In genomic region chr10:104231784-104232612, GRCh38 we compare ENCODE assay signal across 1 cellular context.
TF ChIP-seq lines count a peak whose summit lies in the region.

TSS of gene CFAP43 (minus strand) at chr10:104232364. CDS start at chr10:104232246, 118 bp downstream.

TF ChIP-seq in K562, 482 proteins besides CTCF, POLR2A, EP300 and RAD21 (continued from another document and continues in another):
- TF ChIP-seq MYC (IDR thresholded peaks at IDR 0.05; ENCODE audit: low read depth, low read length): peak; percentile 46; the same call in 1 of the 2 replicates
- TF ChIP-seq MYC (CRISPR knock-in tag; IDR thresholded peaks at IDR 0.05; ENCODE audit: borderline replicate concordance, low read depth): no peak
- TF ChIP-seq CHD2 (IDR thresholded peaks at IDR 0.05; ENCODE audit: low read depth, low read length): peak; percentile 72
- TF ChIP-seq ZBTB9 (CRISPR knock-in tag; IDR thresholded peaks at IDR 0.05): no peak
- no peak for TF ChIP-seq TCFL5 (CRISPR knock-in tag; conservative IDR thresholded peaks at IDR 0.05)
- no peak for TF ChIP-seq CAMTA2 (CRISPR knock-in tag; conservative IDR thresholded peaks at IDR 0.05)
- no peak for TF ChIP-seq NFRKB (IDR thresholded peaks at IDR 0.05; ENCODE audit: low read depth)
- TF ChIP-seq ZNF780A (CRISPR knock-in tag; IDR thresholded peaks at IDR 0.05): no peak
- TF ChIP-seq PML (IDR thresholded peaks at IDR 0.05; ENCODE audit: low read length): no peak
- TF ChIP-seq ZMIZ1 (IDR thresholded peaks at IDR 0.05; ENCODE audit: low read depth in 2 of 2, low read length in 2 of 2): no peak
- TF ChIP-seq, protein P1, sequence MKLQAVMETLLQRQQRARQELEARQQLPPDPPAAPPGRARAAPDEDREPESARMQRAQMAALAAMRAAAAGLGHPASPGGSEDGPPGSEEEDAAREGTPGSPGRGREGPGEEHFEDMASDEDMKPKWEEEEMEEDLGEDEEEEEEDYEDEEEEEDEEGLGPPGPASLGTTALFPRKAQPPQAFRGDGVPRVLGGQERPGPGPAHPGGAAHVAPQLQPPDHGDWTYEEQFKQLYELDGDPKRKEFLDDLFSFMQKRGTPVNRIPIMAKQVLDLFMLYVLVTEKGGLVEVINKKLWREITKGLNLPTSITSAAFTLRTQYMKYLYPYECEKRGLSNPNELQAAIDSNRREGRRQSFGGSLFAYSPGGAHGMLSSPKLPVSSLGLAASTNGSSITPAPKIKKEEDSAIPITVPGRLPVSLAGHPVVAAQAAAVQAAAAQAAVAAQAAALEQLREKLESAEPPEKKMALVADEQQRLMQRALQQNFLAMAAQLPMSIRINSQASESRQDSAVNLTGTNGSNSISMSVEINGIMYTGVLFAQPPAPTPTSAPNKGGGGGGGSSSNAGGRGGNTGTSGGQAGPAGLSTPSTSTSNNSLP (IDR thresholded peaks at IDR 0.05; ENCODE audit: borderline replicate concordance, low read depth, low read length): no peak
- TF ChIP-seq ZNF224 (CRISPR knock-in tag; IDR thresholded peaks at IDR 0.05): no peak
- no peak for TF ChIP-seq CCNT2 (IDR thresholded peaks at IDR 0.05; ENCODE audit: borderline replicate concordance, extremely low read depth, insufficient read length, low read depth, low read length)
- no peak for TF ChIP-seq ZNF436 (CRISPR knock-in tag; IDR thresholded peaks at IDR 0.05)
- TF ChIP-seq, protein P2, sequence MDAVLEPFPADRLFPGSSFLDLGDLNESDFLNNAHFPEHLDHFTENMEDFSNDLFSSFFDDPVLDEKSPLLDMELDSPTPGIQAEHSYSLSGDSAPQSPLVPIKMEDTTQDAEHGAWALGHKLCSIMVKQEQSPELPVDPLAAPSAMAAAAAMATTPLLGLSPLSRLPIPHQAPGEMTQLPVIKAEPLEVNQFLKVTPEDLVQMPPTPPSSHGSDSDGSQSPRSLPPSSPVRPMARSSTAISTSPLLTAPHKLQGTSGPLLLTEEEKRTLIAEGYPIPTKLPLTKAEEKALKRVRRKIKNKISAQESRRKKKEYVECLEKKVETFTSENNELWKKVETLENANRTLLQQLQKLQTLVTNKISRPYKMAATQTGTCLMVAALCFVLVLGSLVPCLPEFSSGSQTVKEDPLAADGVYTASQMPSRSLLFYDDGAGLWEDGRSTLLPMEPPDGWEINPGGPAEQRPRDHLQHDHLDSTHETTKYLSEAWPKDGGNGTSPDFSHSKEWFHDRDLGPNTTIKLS (IDR thresholded peaks at IDR 0.05; ENCODE audit: borderline replicate concordance, low read depth): no peak
- TF ChIP-seq ZNF324 (CRISPR knock-in tag; IDR thresholded peaks at IDR 0.05): no peak
- TF ChIP-seq HDAC1 (IDR thresholded peaks at IDR 0.05): peak in 1 of 2 experiments; percentile 83; a peak in 1 of 4 replicates
- no peak for TF ChIP-seq FOXO4 (CRISPR knock-in tag; IDR thresholded peaks at IDR 0.05)
- no peak for TF ChIP-seq CREB1 (IDR thresholded peaks at IDR 0.05)
- TF ChIP-seq CREB1 (CRISPR knock-in tag; IDR thresholded peaks at IDR 0.05): no peak; the same call in 1 of the 2 replicates
- TF ChIP-seq C11orf30 (IDR thresholded peaks at IDR 0.05; ENCODE audit: low read depth): peak; percentile 45
- 0 out of 2 replicates have a peak, but pooled peaks have one; percentile 14 for TF ChIP-seq TOE1 (IDR thresholded peaks at IDR 0.05; ENCODE audit: borderline replicate concordance)
- TF ChIP-seq TOE1 (CRISPR knock-in tag; IDR thresholded peaks at IDR 0.05; ENCODE audit: borderline replicate concordance, low read depth): no peak
- TF ChIP-seq CC2D1A (IDR thresholded peaks at IDR 0.05): peak; percentile 86
- no peak for TF ChIP-seq MEF2D (tag; conservative IDR thresholded peaks at IDR 0.05; ENCODE audit: low read depth)
- TF ChIP-seq NR4A1 (CRISPR knock-in tag; IDR thresholded peaks at IDR 0.05): no peak
- TF ChIP-seq NR4A1 (tag; IDR thresholded peaks at IDR 0.05): no peak
- TF ChIP-seq L3MBTL2 (IDR thresholded peaks at IDR 0.05): peak; percentile 89
- no peak for TF ChIP-seq ZNF316 (IDR thresholded peaks at IDR 0.05)
- peak; percentile 34; the same call in 1 of the 2 replicates for TF ChIP-seq EP400 (IDR thresholded peaks at IDR 0.05)
- no peak for TF ChIP-seq MTA1 (IDR thresholded peaks at IDR 0.05; ENCODE audit: borderline replicate concordance)
- TF ChIP-seq GATAD2B (IDR thresholded peaks at IDR 0.05; ENCODE audit: borderline replicate concordance): no peak
- no peak for TF ChIP-seq ZBTB33 (CRISPR knock-in tag; IDR thresholded peaks at IDR 0.05)
- no peak; a peak in 1 of 4 replicates for TF ChIP-seq FOXA3 (CRISPR knock-in tag; conservative IDR thresholded peaks at IDR 0.05 in 1 of 2, IDR thresholded peaks at IDR 0.05 in 1 of 2)
- 0 out of 2 replicates have a peak, but pooled peaks have one; percentile 14 for TF ChIP-seq HDAC2 (IDR thresholded peaks at IDR 0.05)
- TF ChIP-seq NFYB (IDR thresholded peaks at IDR 0.05; ENCODE audit: extremely low read depth, insufficient read length): peak; percentile 51
- no peak for TF ChIP-seq ZBTB43 (CRISPR knock-in tag; IDR thresholded peaks at IDR 0.05)
- TF ChIP-seq ZFP1 (CRISPR knock-in tag; IDR thresholded peaks at IDR 0.05): no peak
- TF ChIP-seq, protein P3, sequence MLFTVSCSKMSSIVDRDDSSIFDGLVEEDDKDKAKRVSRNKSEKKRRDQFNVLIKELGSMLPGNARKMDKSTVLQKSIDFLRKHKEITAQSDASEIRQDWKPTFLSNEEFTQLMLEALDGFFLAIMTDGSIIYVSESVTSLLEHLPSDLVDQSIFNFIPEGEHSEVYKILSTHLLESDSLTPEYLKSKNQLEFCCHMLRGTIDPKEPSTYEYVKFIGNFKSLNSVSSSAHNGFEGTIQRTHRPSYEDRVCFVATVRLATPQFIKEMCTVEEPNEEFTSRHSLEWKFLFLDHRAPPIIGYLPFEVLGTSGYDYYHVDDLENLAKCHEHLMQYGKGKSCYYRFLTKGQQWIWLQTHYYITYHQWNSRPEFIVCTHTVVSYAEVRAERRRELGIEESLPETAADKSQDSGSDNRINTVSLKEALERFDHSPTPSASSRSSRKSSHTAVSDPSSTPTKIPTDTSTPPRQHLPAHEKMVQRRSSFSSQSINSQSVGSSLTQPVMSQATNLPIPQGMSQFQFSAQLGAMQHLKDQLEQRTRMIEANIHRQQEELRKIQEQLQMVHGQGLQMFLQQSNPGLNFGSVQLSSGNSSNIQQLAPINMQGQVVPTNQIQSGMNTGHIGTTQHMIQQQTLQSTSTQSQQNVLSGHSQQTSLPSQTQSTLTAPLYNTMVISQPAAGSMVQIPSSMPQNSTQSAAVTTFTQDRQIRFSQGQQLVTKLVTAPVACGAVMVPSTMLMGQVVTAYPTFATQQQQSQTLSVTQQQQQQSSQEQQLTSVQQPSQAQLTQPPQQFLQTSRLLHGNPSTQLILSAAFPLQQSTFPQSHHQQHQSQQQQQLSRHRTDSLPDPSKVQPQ (CRISPR knock-in tag; IDR thresholded peaks at IDR 0.05; ENCODE audit: borderline replicate concordance): no peak
- peak; percentile 26 for TF ChIP-seq SP2 (IDR thresholded peaks at IDR 0.05; ENCODE audit: extremely low read depth, low read depth, low read length, poor library complexity, severe bottlenecking)
- TF ChIP-seq ZNF445 (CRISPR knock-in tag; IDR thresholded peaks at IDR 0.05; ENCODE audit: low read depth): no peak
- TF ChIP-seq SFPQ (IDR thresholded peaks at IDR 0.05; ENCODE audit: low read depth, low read length): no peak
- TF ChIP-seq, protein P4, sequence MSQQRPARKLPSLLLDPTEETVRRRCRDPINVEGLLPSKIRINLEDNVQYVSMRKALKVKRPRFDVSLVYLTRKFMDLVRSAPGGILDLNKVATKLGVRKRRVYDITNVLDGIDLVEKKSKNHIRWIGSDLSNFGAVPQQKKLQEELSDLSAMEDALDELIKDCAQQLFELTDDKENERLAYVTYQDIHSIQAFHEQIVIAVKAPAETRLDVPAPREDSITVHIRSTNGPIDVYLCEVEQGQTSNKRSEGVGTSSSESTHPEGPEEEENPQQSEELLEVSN (IDR thresholded peaks at IDR 0.05; ENCODE audit: borderline replicate concordance in 1 of 2, extremely low read depth in 1 of 2, insufficient read depth in 1 of 2, insufficient read length in 1 of 2, low read depth in 1 of 2, low read length in 1 of 2, poor library complexity in 1 of 2, severe bottlenecking in 1 of 2): peak; percentile 92 to 95
- no peak for TF ChIP-seq TAF15 (IDR thresholded peaks at IDR 0.05; ENCODE audit: low read depth, low read length)
- TF ChIP-seq NCOA2 (IDR thresholded peaks at IDR 0.05; ENCODE audit: partially characterized antibody in 2 of 2): no peak
- TF ChIP-seq ZNF347 (CRISPR knock-in tag; IDR thresholded peaks at IDR 0.05; ENCODE audit: low read depth): no peak
